Comparison of ENCODE assay signal across 11 cellular contexts in the genomic region with DNA sequence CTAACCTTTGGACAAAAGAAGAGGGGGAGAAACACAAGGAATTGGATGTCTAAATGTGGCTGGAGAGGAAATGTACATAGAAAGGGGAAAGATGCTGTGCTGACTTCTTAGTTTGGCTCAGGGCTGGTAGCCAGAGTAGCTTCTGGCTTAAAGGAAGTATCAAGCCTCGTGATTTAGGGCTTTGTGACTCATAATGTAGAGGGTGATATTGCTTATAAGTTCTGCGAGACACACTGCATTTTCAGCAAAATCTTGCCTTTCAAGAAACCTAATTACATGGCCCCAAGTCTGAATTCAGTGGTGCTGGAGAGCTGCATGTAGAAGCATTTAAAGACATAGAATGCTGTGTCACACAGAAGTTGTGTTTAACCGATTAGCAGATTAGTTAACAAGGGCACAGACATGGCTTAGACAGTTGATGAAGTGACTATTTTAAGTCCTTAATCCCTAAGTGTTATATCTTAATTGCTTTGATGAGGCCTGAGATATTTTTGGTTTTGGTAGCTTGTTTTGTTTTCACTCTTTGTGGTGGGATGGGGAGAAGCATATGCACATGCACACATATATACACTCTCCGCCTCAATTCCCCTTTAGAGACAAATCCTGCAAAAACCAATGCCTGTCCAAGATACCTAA.
DNase-seq lines count a peak whose midpoint lies in the region; ATAC-seq, FAIRE-seq and TF ChIP-seq lines count a peak whose summit lies in the region.
"Had no signal": no experiment of that assay in that cellular context is flagged by ENCODE, and none has a peak within 500 bp of the region (broad histone marks: within the 10 kb centered on the region; RNA-seq: fewer than 3 reads in every experiment).

No MANE protein-coding gene starts in this region.

- DNase-seq in astrocyte (ENCODE audit: low read depth) = peak; percentile 72
- DNase-seq in lung (ENCODE audit: low spot score) = no peak
- DNase-seq in NCI-H1417 (lab: John Stamatoyannopoulos, UW) = no peak
- DNase-seq in NCI-H2227 treated with DMSO at 0.1 percent for 48 hours (lab: John Stamatoyannopoulos, UW) = no peak
- DNase-seq in NCI-H1694 (lab: John Stamatoyannopoulos, UW) = no peak
- DNase-seq: effector memory CD8-positive, alpha-beta T cell; NCI-H1436; Peyer's patch had no signal

- peak overlapping the region in 5 of 11 experiments; percentile 8 to 27 (median 12); a peak in 5 of 22 replicates for H3K9ac ChIP-seq in BLaER1 treated with 17β-estradiol and CSF1 and Interleukin-3, amounts not matched to agents 10 nM and 100 nM
- H3K9ac ChIP-seq in astrocyte (ENCODE audit: low read length) = no peak overlapping the region

- peaks cover 2% of the 10 kb centered on the region for H3K4me1 Mint-ChIP-seq in astrocyte (ENCODE audit: low read depth, unreplicated experiment)

- peak overlapping the region in 4 of 11 experiments; percentile 40 to 53 (median 46); a peak in 6 of 22 replicates for H3K27ac ChIP-seq in BLaER1 treated with 17β-estradiol and CSF1 and Interleukin-3, amounts not matched to agents 10 nM and 100 nM
- H3K27ac ChIP-seq in KOPT-K1 (ENCODE audit: low read depth, low read length, poor library complexity, severe bottlenecking) (peak overlapping the region; percentile 31), astrocyte (ENCODE audit: low read depth, low read length) (no peak overlapping the region), lung (ENCODE audit: low read depth in 1 of 2, low read length in 1 of 2) (no peak overlapping the region)

- no peak overlapping the region for H2AFZ ChIP-seq in astrocyte (ENCODE audit: low read depth, low read length)

- H3K27ac Mint-ChIP-seq in astrocyte (ENCODE audit: unreplicated experiment) = no peak overlapping the region
- H3K27ac Mint-ChIP-seq: effector memory CD8-positive, alpha-beta T cell had no signal

- H3K36me3 Mint-ChIP-seq in astrocyte (ENCODE audit: low read depth, unreplicated experiment) = peaks cover 27% of the 10 kb centered on the region

- peaks cover 14% of the 10 kb centered on the region for H3K9me3 Mint-ChIP-seq in astrocyte (ENCODE audit: unreplicated experiment)
- H3K9me3 Mint-ChIP-seq: effector memory CD8-positive, alpha-beta T cell had no signal

- peak overlapping the region; percentile 49 to 82 (median 65) for H3K4me2 ChIP-seq in BLaER1 treated with 17β-estradiol and CSF1 and Interleukin-3, amounts not matched to agents 10 nM and 100 nM
- H3K4me2 ChIP-seq in astrocyte (ENCODE audit: low read length) = no peak overlapping the region

- peak; percentile 9 for FAIRE-seq in astrocyte (lab: Jason Lieb, UNC)

- peak; percentile 53 for ATAC-seq in lung (ENCODE audit: insufficient read depth, low FRiP score)
- no peak for ATAC-seq in HG03439 (IDR thresholded peaks at IDR 0.05; ENCODE audit: unreplicated experiment)
- ATAC-seq: effector memory CD8-positive, alpha-beta T cell had no signal

- H3K27me3 Mint-ChIP-seq in astrocyte (ENCODE audit: low read depth, unreplicated experiment) = peaks cover 10% of the 10 kb centered on the region
- H3K27me3 Mint-ChIP-seq: effector memory CD8-positive, alpha-beta T cell had no signal

- H3K4me1 ChIP-seq in BLaER1 treated with 17β-estradiol and CSF1 and Interleukin-3, amounts not matched to agents 10 nM and 100 nM = peaks cover 38 to 60% (median 45%) of the 10 kb centered on the region in 10 experiments
- no peaks in the 10 kb centered on the region for H3K4me1 ChIP-seq in astrocyte (ENCODE audit: insufficient read depth, low read length)
- peaks cover 0 to 16% of the 10 kb centered on the region in 2 donors for H3K4me1 ChIP-seq in lung (ENCODE audit: control insufficient read depth in 2 of 2, insufficient read depth in 2 of 2, low read length in 2 of 2)

- no peaks in the 10 kb centered on the region for H3K79me2 ChIP-seq in astrocyte (ENCODE audit: insufficient read depth, low read length)

- TF ChIP-seq CTCF in astrocyte (IDR thresholded peaks at IDR 0.05; ENCODE audit: insufficient read depth, low read depth, low read length) (no peak), lung (IDR thresholded peaks at IDR 0.05; ENCODE audit: control extremely low read depth, extremely low read depth) (no peak)

- H4K20me1 ChIP-seq in BLaER1 treated with 17β-estradiol and CSF1 and Interleukin-3, amounts not matched to agents 10 nM and 100 nM = peaks cover 0 to 11% (median 0%) of the 10 kb centered on the region in 11 experiments; a peak in 2 of 22 replicates
- H4K20me1 ChIP-seq in astrocyte (ENCODE audit: insufficient read depth, low read length) = no peaks in the 10 kb centered on the region

- WGBS in lung, 2 donors = 61 to 63% methylated on average over 4 of the region's 4 CpGs

- H3K4me3 ChIP-seq in BLaER1 treated with 17β-estradiol and CSF1 and Interleukin-3, amounts not matched to agents 10 nM and 100 nM = no peak overlapping the region
- H3K4me3 ChIP-seq in astrocyte (ENCODE audit: insufficient read depth, low read depth, low read length) = no peak overlapping the region
- no peak overlapping the region for H3K4me3 ChIP-seq in lung
- H3K4me3 ChIP-seq: Peyer's patch had no signal

- H3K27me3 ChIP-seq in BLaER1 treated with 17β-estradiol and CSF1 and Interleukin-3, amounts not matched to agents 10 nM and 100 nM = no peaks in the 10 kb centered on the region
- no peaks in the 10 kb centered on the region for H3K27me3 ChIP-seq in astrocyte (ENCODE audit: insufficient read depth, low read length)
- H3K27me3 ChIP-seq in lung (ENCODE audit: control insufficient read depth, insufficient read depth) = no peaks in the 10 kb centered on the region
- H3K27me3 ChIP-seq: Peyer's patch had no signal

- peaks cover 0 to 53% (median 0%) of the 10 kb centered on the region in 11 experiments; a peak in 7 of 22 replicates for H3K36me3 ChIP-seq in BLaER1 treated with 17β-estradiol and CSF1 and Interleukin-3, amounts not matched to agents 10 nM and 100 nM
- H3K36me3 ChIP-seq in KOPT-K1 (ENCODE audit: insufficient read depth, low read length) (no peaks in the 10 kb centered on the region; the same call in 1 of the 2 replicates), astrocyte (ENCODE audit: insufficient read depth, low read length) (no peaks in the 10 kb centered on the region), lung (ENCODE audit: control insufficient read depth in 2 of 2, insufficient read depth in 2 of 2, low read length in 2 of 2) (peaks cover 30 to 40% of the 10 kb centered on the region in 2 donors)

- H3K9me3 ChIP-seq in BLaER1 treated with 17β-estradiol and CSF1 and Interleukin-3, amounts not matched to agents 10 nM and 100 nM (replicated peaks in 1 of 11) = peaks cover 0 to 20% (median 0%) of the 10 kb centered on the region in 11 experiments; a peak in 7 of 22 replicates
- H3K9me3 ChIP-seq in KOPT-K1 (ENCODE audit: insufficient read depth, low read length, poor library complexity, severe bottlenecking) (no peaks in the 10 kb centered on the region), astrocyte (ENCODE audit: insufficient read depth, low read depth, low read length) (no peaks in the 10 kb centered on the region), lung (ENCODE audit: control insufficient read depth in 2 of 2, insufficient read depth in 1 of 2, low read length in 1 of 2) (no peaks in the 10 kb centered on the region)
- H3K9me3 ChIP-seq: Peyer's patch had no signal

- no peak overlapping the region for H3K4me3 Mint-ChIP-seq in astrocyte (ENCODE audit: unreplicated experiment)
- H3K4me3 Mint-ChIP-seq: effector memory CD8-positive, alpha-beta T cell had no signal
